Comparison of ENCODE assay signal across 1 cellular context in the genomic region with DNA sequence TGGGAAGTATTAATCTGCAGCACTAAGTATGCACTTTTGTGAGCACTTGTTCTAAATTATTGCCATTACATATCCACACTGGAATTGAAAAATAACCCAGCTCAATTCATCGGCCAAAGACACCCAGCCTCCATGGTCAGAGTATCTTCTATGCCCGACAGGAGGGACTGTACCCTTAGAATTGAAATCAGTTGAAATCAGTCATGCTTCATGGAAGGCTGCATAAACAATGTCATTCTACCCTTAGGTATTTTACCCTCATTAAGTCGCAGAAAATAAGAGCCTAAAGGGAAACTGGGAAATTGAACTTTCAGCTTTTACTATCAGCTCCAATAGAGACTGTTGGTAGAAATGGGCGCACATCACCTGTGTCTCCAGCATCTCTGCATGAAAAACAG.
TF ChIP-seq lines count a peak whose summit lies in the region.

No MANE protein-coding gene starts in this region.

TF ChIP-seq in endothelial cell of umbilical vein, 7 proteins besides CTCF, POLR2A, EP300 and RAD21:
- TF ChIP-seq JUN (IDR thresholded peaks at IDR 0.05; ENCODE audit: borderline replicate concordance, insufficient read depth, insufficient read length, low read depth) = no peak
- no peak for TF ChIP-seq FOS (IDR thresholded peaks at IDR 0.05; ENCODE audit: borderline replicate concordance, insufficient read depth, low read length)
- no peak for TF ChIP-seq MAX (IDR thresholded peaks at IDR 0.05; ENCODE audit: insufficient read depth, insufficient read length)
- TF ChIP-seq MYC (IDR thresholded peaks at IDR 0.05; ENCODE audit: low read depth, low read length) = no peak
- no peak for TF ChIP-seq GATA2 (IDR thresholded peaks at IDR 0.05; ENCODE audit: insufficient read depth, insufficient read length, low read depth, low read length)
- TF ChIP-seq EZH2 (IDR thresholded peaks at IDR 0.05; ENCODE audit: borderline replicate concordance, low read depth, low read length, severe bottlenecking) = no peak
- no peak for TF ChIP-seq POLR2AphosphoS5 (IDR thresholded peaks at IDR 0.05; ENCODE audit: insufficient read depth, low read depth, low read length)
TF ChIP-seq in endothelial cell of umbilical vein: peak in this region for 0.
